Comparison of ENCODE assay signal across 12 cellular contexts in genomic region chr15:39188314-39188713, GRCh38.
"Had no signal": no experiment of that assay in that cellular context is flagged by ENCODE, and none has a peak within 500 bp of the region (broad histone marks: within the 10 kb centered on the region; RNA-seq: fewer than 3 reads in every experiment).

No MANE protein-coding gene starts in this region.

- H3K4me1 ChIP-seq: adrenal gland, sigmoid colon, upper lobe of right lung had no signal

- DNase-seq: activated B cell treated with CpG ODN at 0.5 μM for 24 hours; activated CD4-positive, alpha-beta T cell treated with anti-CD3 and anti-CD28 coated beads, Interleukin-2, amount 10 ng/mL, durations not matched to agents 7 days and 5 days; activated naive CD4-positive, alpha-beta T cell treated with anti-CD3 and anti-CD28 coated beads, Interleukin-2, amount 10 ng/mL, durations not matched to agents 7 days and 5 days; activated T-cell treated with anti-CD3 and anti-CD28 coated beads for 4 hours; adrenal gland; cerebellar nuclear complex; effector memory CD8-positive, alpha-beta T cell; erythroblast; immature natural killer cell; sigmoid colon; stimulated activated CD4-positive, alpha-beta T cell treated with anti-CD3 and anti-CD28 coated beads, Interleukin-4, amount 100 ng/mL, for 24 hours; upper lobe of right lung had no signal

- ATAC-seq: effector memory CD8-positive, alpha-beta T cell had no signal

- H3K4me3 ChIP-seq: adrenal gland, sigmoid colon, upper lobe of right lung had no signal

- H3K27ac ChIP-seq: adrenal gland, sigmoid colon, upper lobe of right lung had no signal

- H3K27me3 ChIP-seq: adrenal gland, sigmoid colon, upper lobe of right lung had no signal

- H3K9me3 ChIP-seq: adrenal gland, sigmoid colon, upper lobe of right lung had no signal

- H3K36me3 ChIP-seq: adrenal gland, sigmoid colon, upper lobe of right lung had no signal
